8 cellular contexts compared by ENCODE assay signal in the genomic region with DNA sequence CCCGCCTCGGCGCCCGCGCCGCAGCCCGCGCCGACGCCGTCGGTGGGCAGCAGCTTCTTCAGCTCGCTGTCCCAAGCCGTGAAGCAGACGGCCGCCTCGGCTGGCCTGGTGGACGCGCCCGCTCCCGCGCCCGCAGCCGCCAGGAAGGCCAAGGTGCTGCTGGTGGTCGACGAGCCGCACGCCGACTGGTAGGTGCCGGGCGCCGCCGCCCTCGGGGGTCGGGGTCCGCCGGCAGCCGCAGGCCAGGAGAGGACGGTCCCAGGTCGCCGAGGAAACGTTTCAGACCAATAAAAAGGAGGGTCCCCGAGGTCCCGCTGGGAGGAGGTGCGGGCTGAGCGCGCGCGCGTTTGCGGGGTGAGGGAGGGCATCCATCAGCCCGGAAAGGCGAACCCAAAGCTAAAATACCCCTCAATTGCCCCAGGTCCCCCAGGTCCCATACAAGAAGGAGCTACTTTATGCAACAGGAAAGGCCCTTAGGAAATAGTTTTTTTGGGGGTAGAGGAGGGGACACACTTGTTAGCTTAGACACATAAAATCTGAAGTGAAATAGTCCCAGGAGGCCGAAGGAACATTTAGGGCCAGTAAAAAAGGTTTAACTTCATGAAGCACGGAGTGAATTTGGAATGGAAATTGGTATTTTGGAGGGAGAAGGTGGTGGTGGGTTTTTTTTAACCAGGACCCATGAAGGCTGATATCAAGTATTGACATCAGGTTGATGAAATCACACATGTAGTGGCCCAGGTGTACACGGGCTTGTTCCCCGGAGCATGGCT. TPM values are rescaled to one million over a fixed set of nuclear protein-coding genes. Genes with fewer than 3 reads are reported as not detected.
DNase-seq lines count a peak whose midpoint lies in the region; ATAC-seq and TF ChIP-seq lines count a peak whose summit lies in the region.

No MANE protein-coding gene starts in this region.

- TF ChIP-seq CTCF in hepatocyte (IDR thresholded peaks at IDR 0.05; ENCODE audit: poor library complexity) = no peak

- WGBS in hepatocyte (ENCODE audit: low lambda C conversion rate, missing lambda C conversion rate) = 7% methylated on average over 43 of the region's 57 CpGs

- ATAC-seq in left lobe of liver = no peak

- H3K27me3 ChIP-seq in hepatocyte = peaks cover 71% of the 10 kb centered on the region

- H3K36me3 ChIP-seq in hepatocyte (replicated peaks; ENCODE audit: insufficient read depth, low read depth) = no peaks in the 10 kb centered on the region

- H3K4me2 ChIP-seq in hepatocyte = peak overlapping the region; percentile 88

- peak; percentile 57 for DNase-seq in NCI-H748 (lab: John Stamatoyannopoulos, UW; ENCODE audit: unreplicated experiment)
- no peak for DNase-seq in NCI-H748 treated with DMSO at 0.1 percent for 48 hours (lab: John Stamatoyannopoulos, UW)
- peak; percentile 53 for DNase-seq in NCI-H69 (lab: John Stamatoyannopoulos, UW)
- DNase-seq in hepatocyte (ENCODE audit: low spot score) = no peak
- no peak for DNase-seq in skeletal muscle cell (ENCODE audit: low read depth)
- no peak for DNase-seq in left lobe of liver (ENCODE audit: low spot score)
- no peak for DNase-seq in superior temporal gyrus (ENCODE audit: extremely low spot score)
- DNase-seq in foreskin melanocyte = no peak

- no peaks in the 10 kb centered on the region for H3K79me2 ChIP-seq in hepatocyte

- H3K4me1 ChIP-seq in hepatocyte (ENCODE audit: insufficient read depth) = no peaks in the 10 kb centered on the region

- no peaks in the 10 kb centered on the region for H3K9me3 ChIP-seq in hepatocyte (ENCODE audit: low read depth)

- H4K20me1 ChIP-seq in hepatocyte (ENCODE audit: insufficient read depth, poor library complexity, severe bottlenecking) = no peaks in the 10 kb centered on the region

- H3K27ac ChIP-seq in hepatocyte = no peak overlapping the region

- no peaks in the 10 kb centered on the region for H3K9me2 ChIP-seq in hepatocyte (replicated peaks; ENCODE audit: insufficient read depth)

- H3K4me3 ChIP-seq in hepatocyte (no peak overlapping the region), skeletal muscle cell (ENCODE audit: low read depth, low read length) (peak overlapping the region; percentile 13)

- H2AFZ ChIP-seq in hepatocyte = no peak overlapping the region

RNA-seq across cellular contexts. Expression of gene SYN2, which starts 0.7 kb away (rescaled TPM):
- total RNA-seq in hepatocyte = 0.12 and 0.90 TPM in 2 replicates
- polyA plus RNA-seq in hepatocyte = 1.0 and 1.2 TPM in 2 replicates
- total RNA-seq in left lobe of liver = not detected

Comparison
In these comparisons a context has a peak if more than half of its experiments do, and no peak if none do; other contexts are left out.
1. DNase-seq: peak in NCI-H748 (single experiment) and NCI-H69 (single experiment); none in NCI-H748 treated with DMSO at 0.1 percent for 48 hours (single experiment), hepatocyte (single experiment), skeletal muscle cell (single experiment), left lobe of liver (single experiment), superior temporal gyrus (single experiment) and foreskin melanocyte (single experiment).